Comparison of ENCODE assay signal across 1 cellular context in the genomic region with DNA sequence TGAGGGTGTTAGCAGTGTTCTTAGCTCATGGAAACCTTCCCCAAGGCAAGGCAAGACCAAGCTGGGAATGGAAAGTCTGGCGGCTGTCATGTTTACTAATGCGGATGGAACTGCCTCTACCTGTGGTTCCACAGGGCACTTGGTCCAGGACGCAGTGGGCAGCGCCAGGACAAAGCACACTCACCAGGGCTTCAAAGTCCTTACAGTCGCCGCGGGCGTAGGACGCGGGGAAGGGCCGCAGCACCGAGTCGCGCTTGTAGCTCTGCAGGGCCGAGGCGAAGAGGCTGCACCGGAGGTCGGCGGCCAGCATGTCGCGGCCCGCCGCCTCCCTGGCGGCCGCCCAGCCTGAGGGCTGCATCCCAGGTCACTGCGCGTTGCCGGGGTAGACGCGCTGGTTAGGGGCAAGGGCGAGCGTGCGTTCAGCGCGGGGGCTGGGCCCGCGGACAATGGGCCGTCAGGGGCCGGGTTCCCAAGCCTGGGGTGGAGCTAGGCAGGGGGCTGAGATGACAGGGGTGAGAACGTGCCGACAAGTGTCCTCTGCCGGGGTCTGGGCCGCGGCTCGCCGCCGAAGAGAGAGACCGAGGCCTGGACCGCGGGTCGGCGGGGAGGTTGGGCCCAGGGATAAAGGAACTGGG.
TF ChIP-seq lines count a peak whose summit lies in the region.

No MANE protein-coding gene starts in this region.

TF ChIP-seq in HepG2, 621 proteins besides CTCF, POLR2A, EP300 and RAD21 (continued from another document and continues in another):
- TF ChIP-seq, protein P1, sequence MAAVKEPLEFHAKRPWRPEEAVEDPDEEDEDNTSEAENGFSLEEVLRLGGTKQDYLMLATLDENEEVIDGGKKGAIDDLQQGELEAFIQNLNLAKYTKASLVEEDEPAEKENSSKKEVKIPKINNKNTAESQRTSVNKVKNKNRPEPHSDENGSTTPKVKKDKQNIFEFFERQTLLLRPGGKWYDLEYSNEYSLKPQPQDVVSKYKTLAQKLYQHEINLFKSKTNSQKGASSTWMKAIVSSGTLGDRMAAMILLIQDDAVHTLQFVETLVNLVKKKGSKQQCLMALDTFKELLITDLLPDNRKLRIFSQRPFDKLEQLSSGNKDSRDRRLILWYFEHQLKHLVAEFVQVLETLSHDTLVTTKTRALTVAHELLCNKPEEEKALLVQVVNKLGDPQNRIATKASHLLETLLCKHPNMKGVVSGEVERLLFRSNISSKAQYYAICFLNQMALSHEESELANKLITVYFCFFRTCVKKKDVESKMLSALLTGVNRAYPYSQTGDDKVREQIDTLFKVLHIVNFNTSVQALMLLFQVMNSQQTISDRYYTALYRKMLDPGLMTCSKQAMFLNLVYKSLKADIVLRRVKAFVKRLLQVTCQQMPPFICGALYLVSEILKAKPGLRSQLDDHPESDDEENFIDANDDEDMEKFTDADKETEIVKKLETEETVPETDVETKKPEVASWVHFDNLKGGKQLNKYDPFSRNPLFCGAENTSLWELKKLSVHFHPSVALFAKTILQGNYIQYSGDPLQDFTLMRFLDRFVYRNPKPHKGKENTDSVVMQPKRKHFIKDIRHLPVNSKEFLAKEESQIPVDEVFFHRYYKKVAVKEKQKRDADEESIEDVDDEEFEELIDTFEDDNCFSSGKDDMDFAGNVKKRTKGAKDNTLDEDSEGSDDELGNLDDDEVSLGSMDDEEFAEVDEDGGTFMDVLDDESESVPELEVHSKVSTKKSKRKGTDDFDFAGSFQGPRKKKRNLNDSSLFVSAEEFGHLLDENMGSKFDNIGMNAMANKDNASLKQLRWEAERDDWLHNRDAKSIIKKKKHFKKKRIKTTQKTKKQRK (IDR thresholded peaks at IDR 0.05; ENCODE audit: low read length), result no peak
- TF ChIP-seq HMGA1 (CRISPR knock-in tag; conservative IDR thresholded peaks at IDR 0.05), result no peak
- TF ChIP-seq, protein P2, sequence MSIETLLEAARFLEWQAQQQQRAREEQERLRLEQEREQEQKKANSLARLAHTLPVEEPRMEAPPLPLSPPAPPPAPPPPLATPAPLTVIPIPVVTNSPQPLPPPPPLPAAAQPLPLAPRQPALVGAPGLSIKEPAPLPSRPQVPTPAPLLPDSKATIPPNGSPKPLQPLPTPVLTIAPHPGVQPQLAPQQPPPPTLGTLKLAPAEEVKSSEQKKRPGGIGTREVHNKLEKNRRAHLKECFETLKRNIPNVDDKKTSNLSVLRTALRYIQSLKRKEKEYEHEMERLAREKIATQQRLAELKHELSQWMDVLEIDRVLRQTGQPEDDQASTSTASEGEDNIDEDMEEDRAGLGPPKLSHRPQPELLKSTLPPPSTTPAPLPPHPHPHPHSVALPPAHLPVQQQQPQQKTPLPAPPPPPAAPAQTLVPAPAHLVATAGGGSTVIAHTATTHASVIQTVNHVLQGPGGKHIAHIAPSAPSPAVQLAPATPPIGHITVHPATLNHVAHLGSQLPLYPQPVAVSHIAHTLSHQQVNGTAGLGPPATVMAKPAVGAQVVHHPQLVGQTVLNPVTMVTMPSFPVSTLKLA (IDR thresholded peaks at IDR 0.05), result no peak
- TF ChIP-seq IKZF4 (CRISPR knock-in tag; IDR thresholded peaks at IDR 0.05; ENCODE audit: borderline replicate concordance, low read depth, not compliant biosample characterization), result no peak
- no peak for TF ChIP-seq MIER2 (CRISPR knock-in tag; IDR thresholded peaks at IDR 0.05)
- TF ChIP-seq ZNF552 (CRISPR knock-in tag; IDR thresholded peaks at IDR 0.05; ENCODE audit: borderline replicate concordance), result no peak
- peak; percentile 72; the same call in 1 of the 2 replicates for TF ChIP-seq THAP7 (CRISPR knock-in tag; IDR thresholded peaks at IDR 0.05)
- TF ChIP-seq ZNF337 (CRISPR knock-in tag; IDR thresholded peaks at IDR 0.05; ENCODE audit: borderline replicate concordance, low read depth), result no peak
- TF ChIP-seq NFKB2 (CRISPR knock-in tag; IDR thresholded peaks at IDR 0.05; ENCODE audit: borderline replicate concordance), result peak; percentile 69; the same call in 1 of the 2 replicates
- TF ChIP-seq TRIM24 (CRISPR knock-in tag; IDR thresholded peaks at IDR 0.05), result no peak
- TF ChIP-seq ZNF800 (CRISPR knock-in tag; IDR thresholded peaks at IDR 0.05), result peak; percentile 67; the same call in 1 of the 2 replicates
- peak; percentile 54 for TF ChIP-seq HOXA3 (CRISPR knock-in tag; IDR thresholded peaks at IDR 0.05)
- no peak for TF ChIP-seq ARNTL (CRISPR knock-in tag; IDR thresholded peaks at IDR 0.05)
- TF ChIP-seq ZNF33B (CRISPR knock-in tag; IDR thresholded peaks at IDR 0.05), result 0 out of 2 replicates have a peak, but pooled peaks have one; percentile 50
- TF ChIP-seq, protein P3, sequence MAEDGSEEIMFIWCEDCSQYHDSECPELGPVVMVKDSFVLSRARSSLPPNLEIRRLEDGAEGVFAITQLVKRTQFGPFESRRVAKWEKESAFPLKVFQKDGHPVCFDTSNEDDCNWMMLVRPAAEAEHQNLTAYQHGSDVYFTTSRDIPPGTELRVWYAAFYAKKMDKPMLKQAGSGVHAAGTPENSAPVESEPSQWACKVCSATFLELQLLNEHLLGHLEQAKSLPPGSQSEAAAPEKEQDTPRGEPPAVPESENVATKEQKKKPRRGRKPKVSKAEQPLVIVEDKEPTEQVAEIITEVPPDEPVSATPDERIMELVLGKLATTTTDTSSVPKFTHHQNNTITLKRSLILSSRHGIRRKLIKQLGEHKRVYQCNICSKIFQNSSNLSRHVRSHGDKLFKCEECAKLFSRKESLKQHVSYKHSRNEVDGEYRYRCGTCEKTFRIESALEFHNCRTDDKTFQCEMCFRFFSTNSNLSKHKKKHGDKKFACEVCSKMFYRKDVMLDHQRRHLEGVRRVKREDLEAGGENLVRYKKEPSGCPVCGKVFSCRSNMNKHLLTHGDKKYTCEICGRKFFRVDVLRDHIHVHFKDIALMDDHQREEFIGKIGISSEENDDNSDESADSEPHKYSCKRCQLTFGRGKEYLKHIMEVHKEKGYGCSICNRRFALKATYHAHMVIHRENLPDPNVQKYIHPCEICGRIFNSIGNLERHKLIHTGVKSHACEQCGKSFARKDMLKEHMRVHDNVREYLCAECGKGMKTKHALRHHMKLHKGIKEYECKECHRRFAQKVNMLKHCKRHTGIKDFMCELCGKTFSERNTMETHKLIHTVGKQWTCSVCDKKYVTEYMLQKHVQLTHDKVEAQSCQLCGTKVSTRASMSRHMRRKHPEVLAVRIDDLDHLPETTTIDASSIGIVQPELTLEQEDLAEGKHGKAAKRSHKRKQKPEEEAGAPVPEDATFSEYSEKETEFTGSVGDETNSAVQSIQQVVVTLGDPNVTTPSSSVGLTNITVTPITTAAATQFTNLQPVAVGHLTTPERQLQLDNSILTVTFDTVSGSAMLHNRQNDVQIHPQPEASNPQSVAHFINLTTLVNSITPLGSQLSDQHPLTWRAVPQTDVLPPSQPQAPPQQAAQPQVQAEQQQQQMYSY (CRISPR knock-in tag; IDR thresholded peaks at IDR 0.05), result peak; percentile 30; the same call in 1 of the 2 replicates
- TF ChIP-seq FIP1L1 (IDR thresholded peaks at IDR 0.05; ENCODE audit: borderline replicate concordance, insufficient read depth, low read depth, low read length), result no peak
- TF ChIP-seq TEF (CRISPR knock-in tag; IDR thresholded peaks at IDR 0.05), result no peak
- TF ChIP-seq GMEB2 (CRISPR knock-in tag; IDR thresholded peaks at IDR 0.05; ENCODE audit: low read depth), result no peak
- TF ChIP-seq ZNF446 (CRISPR knock-in tag; IDR thresholded peaks at IDR 0.05), result no peak
- TF ChIP-seq ESRRA (CRISPR knock-in tag; IDR thresholded peaks at IDR 0.05; ENCODE audit: low read depth), result peak; percentile 46
- no peak for TF ChIP-seq GATA4 (IDR thresholded peaks at IDR 0.05; ENCODE audit: borderline replicate concordance, low read depth)
- no peak for TF ChIP-seq SOX13 (IDR thresholded peaks at IDR 0.05)
- no peak; a peak in 2 of 4 replicates for TF ChIP-seq SOX13 (CRISPR knock-in tag; conservative IDR thresholded peaks at IDR 0.05 in 1 of 2, IDR thresholded peaks at IDR 0.05 in 1 of 2)
- TF ChIP-seq GFI1 (CRISPR knock-in tag; IDR thresholded peaks at IDR 0.05; ENCODE audit: borderline replicate concordance), result 0 out of 2 replicates have a peak, but pooled peaks have one; percentile 30
- peak; percentile 7; the same call in 1 of the 2 replicates for TF ChIP-seq ZFP82 (CRISPR knock-in tag; IDR thresholded peaks at IDR 0.05; ENCODE audit: borderline replicate concordance)
- no peak for TF ChIP-seq ZNF468 (CRISPR knock-in tag; IDR thresholded peaks at IDR 0.05)
- TF ChIP-seq JARID2 (CRISPR knock-in tag; IDR thresholded peaks at IDR 0.05; ENCODE audit: insufficient replicate concordance), result no peak
- peak; percentile 55; the same call in 1 of the 2 replicates for TF ChIP-seq KLF12 (CRISPR knock-in tag; IDR thresholded peaks at IDR 0.05; ENCODE audit: borderline replicate concordance)
- TF ChIP-seq NFYC (CRISPR knock-in tag; IDR thresholded peaks at IDR 0.05), result no peak
- no peak for TF ChIP-seq ETV5 (CRISPR knock-in tag; IDR thresholded peaks at IDR 0.05; ENCODE audit: borderline replicate concordance)
- no peak for TF ChIP-seq ZFP41 (CRISPR knock-in tag; IDR thresholded peaks at IDR 0.05; ENCODE audit: borderline replicate concordance)
- TF ChIP-seq ZFP36L2 (CRISPR knock-in tag; IDR thresholded peaks at IDR 0.05), result no peak
- TF ChIP-seq RNF2 (conservative IDR thresholded peaks at IDR 0.05; ENCODE audit: low read depth), result no peak
- TF ChIP-seq EED (CRISPR knock-in tag; IDR thresholded peaks at IDR 0.05), result no peak
- TF ChIP-seq ZFAT (CRISPR knock-in tag; conservative IDR thresholded peaks at IDR 0.05), result no peak
- peak; percentile 67; the same call in 1 of the 2 replicates for TF ChIP-seq ZNF761 (CRISPR knock-in tag; conservative IDR thresholded peaks at IDR 0.05)
- TF ChIP-seq ZNF557 (CRISPR knock-in tag; IDR thresholded peaks at IDR 0.05), result peak; percentile 77; the same call in 1 of the 2 replicates
- TF ChIP-seq ZNF160 (CRISPR knock-in tag; IDR thresholded peaks at IDR 0.05), result 0 out of 2 replicates have a peak, but pooled peaks have one; percentile 50
- TF ChIP-seq, protein P4, sequence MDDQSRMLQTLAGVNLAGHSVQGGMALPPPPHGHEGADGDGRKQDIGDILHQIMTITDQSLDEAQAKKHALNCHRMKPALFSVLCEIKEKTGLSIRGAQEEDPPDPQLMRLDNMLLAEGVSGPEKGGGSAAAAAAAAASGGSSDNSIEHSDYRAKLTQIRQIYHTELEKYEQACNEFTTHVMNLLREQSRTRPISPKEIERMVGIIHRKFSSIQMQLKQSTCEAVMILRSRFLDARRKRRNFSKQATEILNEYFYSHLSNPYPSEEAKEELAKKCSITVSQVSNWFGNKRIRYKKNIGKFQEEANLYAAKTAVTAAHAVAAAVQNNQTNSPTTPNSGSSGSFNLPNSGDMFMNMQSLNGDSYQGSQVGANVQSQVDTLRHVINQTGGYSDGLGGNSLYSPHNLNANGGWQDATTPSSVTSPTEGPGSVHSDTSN (CRISPR knock-in tag; IDR thresholded peaks at IDR 0.05; ENCODE audit: borderline replicate concordance), result no peak
- no peak for TF ChIP-seq ELF4 (CRISPR knock-in tag; IDR thresholded peaks at IDR 0.05; ENCODE audit: borderline replicate concordance)
- TF ChIP-seq ARID2 (CRISPR knock-in tag; IDR thresholded peaks at IDR 0.05; ENCODE audit: borderline replicate concordance), result no peak
- TF ChIP-seq ZBTB8A (CRISPR knock-in tag; IDR thresholded peaks at IDR 0.05; ENCODE audit: borderline replicate concordance, low read depth), result 0 out of 2 replicates have a peak, but pooled peaks have one; percentile 26
- no peak for TF ChIP-seq MTF2 (CRISPR knock-in tag; IDR thresholded peaks at IDR 0.05; ENCODE audit: borderline replicate concordance)
- TF ChIP-seq BCL6 (CRISPR knock-in tag; IDR thresholded peaks at IDR 0.05), result no peak
- peak; percentile 90; the same call in 1 of the 2 replicates for TF ChIP-seq PAX8 (CRISPR knock-in tag; IDR thresholded peaks at IDR 0.05; ENCODE audit: borderline replicate concordance)
- peak; percentile 35; the same call in 1 of the 2 replicates for TF ChIP-seq FOXA3 (CRISPR knock-in tag; IDR thresholded peaks at IDR 0.05)
- TF ChIP-seq HNRNPL (IDR thresholded peaks at IDR 0.05; ENCODE audit: low read depth, low read length), result peak; percentile 40; the same call in 1 of the 2 replicates
- TF ChIP-seq ZNF530 (CRISPR knock-in tag; IDR thresholded peaks at IDR 0.05; ENCODE audit: low read depth), result no peak
- TF ChIP-seq PHF21A (CRISPR knock-in tag; IDR thresholded peaks at IDR 0.05), result no peak
- no peak for TF ChIP-seq EHMT2 (IDR thresholded peaks at IDR 0.05; ENCODE audit: borderline replicate concordance, low read depth, low read length)
- TF ChIP-seq TBL1XR1 (IDR thresholded peaks at IDR 0.05; ENCODE audit: borderline replicate concordance, low read length, partially characterized antibody), result no peak
- peak; percentile 29 for TF ChIP-seq ZNF883 (CRISPR knock-in tag; IDR thresholded peaks at IDR 0.05; ENCODE audit: not compliant biosample characterization)
- TF ChIP-seq HNF4A (CRISPR knock-in tag; IDR thresholded peaks at IDR 0.05), result peak; percentile 63
